24 cellular contexts compared by ENCODE assay signal in the genomic region with DNA sequence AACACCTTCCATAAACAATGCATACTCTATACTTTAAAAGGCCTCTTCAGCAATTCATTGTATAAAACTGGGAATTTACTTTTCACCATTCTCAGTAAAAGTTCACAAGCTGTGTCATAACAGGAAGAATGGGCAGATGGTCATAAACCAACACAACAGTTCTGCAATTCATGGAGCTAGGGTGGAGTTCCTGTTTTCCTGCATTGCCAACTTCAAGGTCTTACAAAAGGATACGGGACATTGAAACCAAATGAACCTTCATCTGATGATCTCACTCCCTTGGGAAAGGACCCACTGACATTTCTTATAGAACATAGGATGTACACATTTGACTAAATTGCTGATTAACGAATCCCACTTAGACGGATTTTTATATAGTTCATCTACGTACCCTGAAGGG. TPM values are rescaled to one million over a fixed set of nuclear protein-coding genes. Genes with fewer than 3 reads are reported as not detected.
DNase-seq lines count a peak whose midpoint lies in the region; ATAC-seq and TF ChIP-seq lines count a peak whose summit lies in the region.
"Had no signal": no experiment of that assay in that cellular context is flagged by ENCODE, and none has a peak within 500 bp of the region (broad histone marks: within the 10 kb centered on the region; RNA-seq: fewer than 3 reads in every experiment).

No MANE protein-coding gene starts in this region.

- no peak overlapping the region for H3K23ac ChIP-seq in trophoblast cell (ENCODE audit: low read length)

- no peak overlapping the region for H4K8ac ChIP-seq in trophoblast cell (ENCODE audit: low read depth, low read length)

- H3F3A ChIP-seq in GM23338 (replicated peaks; ENCODE audit: low read depth): no peaks in the 10 kb centered on the region

- H2BK120ac ChIP-seq in trophoblast cell (ENCODE audit: insufficient read depth, low read length, poor library complexity): no peak overlapping the region

- DNase-seq in GM23338 (ENCODE audit: low spot score): no peak
- DNase-seq in MV-4-11 (lab: John Stamatoyannopoulos, UW): peak; percentile 46
- DNase-seq in endothelial cell (ENCODE audit: low spot score): no peak
- peak; percentile 14 to 60 for DNase-seq in trophoblast cell
- DNase-seq in NCI-H187 treated with DMSO at 0.1 percent for 48 hours (lab: John Stamatoyannopoulos, UW): no peak
- no peak for DNase-seq in NCI-H1694 treated with DMSO at 0.1 percent for 48 hours (lab: John Stamatoyannopoulos, UW)
- DNase-seq: activated CD4-positive, alpha-beta T cell treated with anti-CD3 and anti-CD28 coated beads, Interleukin-2, amount 10 ng/mL, durations not matched to agents 7 days and 5 days; activated CD8-positive, alpha-beta memory T cell treated with anti-CD3 and anti-CD28 coated beads, Interleukin-2, amount 50 U/mL, for 4 hours; activated naive CD8-positive, alpha-beta T cell treated with anti-CD3 and anti-CD28 coated beads, Interleukin-2, amount 10 ng/mL, durations not matched to agents 7 days and 5 days; GM23248; KG1; left cardiac atrium; NCI-H1092; NCI-H2081; NCI-H524; posterior cingulate gyrus; stimulated activated CD4-positive, alpha-beta T cell treated with anti-CD3 and anti-CD28 coated beads, Interleukin-2, amount 100 ng/mL, for 48 hours; stimulated activated naive CD8-positive, alpha-beta T cell treated with anti-CD3 and anti-CD28 coated beads, Interleukin-15, Interleukin-2, amounts not matched to agents 100 U/mL and 50 U/mL, for 24 hours; tibial artery had no signal

- no peaks in the 10 kb centered on the region for H3K9me2 ChIP-seq in GM23338 (ENCODE audit: insufficient read depth)

- peaks cover 36% of the 10 kb centered on the region for H4K20me1 ChIP-seq in GM23338 (replicated peaks; ENCODE audit: insufficient read depth)

- H3K79me2 ChIP-seq in GM23338 (replicated peaks; ENCODE audit: insufficient read depth) (peaks cover 83% of the 10 kb centered on the region), trophoblast cell (ENCODE audit: control insufficient read depth, insufficient read depth, low read length, poor library complexity) (no peaks in the 10 kb centered on the region)

- WGBS in trophoblast cell (ENCODE audit: extremely low coverage, insufficient coverage, insufficient read length): no CpG with 5 or more reads among the region's 4 CpGs

- H3K27ac ChIP-seq in GM23338 (ENCODE audit: low read depth) (no peak overlapping the region), trophoblast cell (ENCODE audit: low read depth, low read length) (no peak overlapping the region)
- H3K27ac ChIP-seq: GM23248, tibial artery had no signal

- peak overlapping the region; percentile 58 for H3K4me3 Mint-ChIP-seq in GM23338
- H3K4me3 Mint-ChIP-seq in endothelial cell (ENCODE audit: unreplicated experiment): peak overlapping the region; percentile 93
- H3K4me3 Mint-ChIP-seq: activated CD4-positive, alpha-beta T cell treated with anti-CD3 and anti-CD28 coated beads, Interleukin-2, amount 10 ng/mL, durations not matched to agents 7 days and 5 days; activated naive CD8-positive, alpha-beta T cell treated with anti-CD3 and anti-CD28 coated beads, Interleukin-2, amount 10 ng/mL, durations not matched to agents 7 days and 5 days; dendritic cell treated with granulocyte-macrophage colony-stimulating factor and Interleukin-4, amounts not matched to agents 40 ng/mL and 50 ng/mL, for 4 days had no signal

- no peak for TF ChIP-seq CTCF in GM23338 (conservative IDR thresholded peaks at IDR 0.05; ENCODE audit: low read depth in 2 of 2)
- no peak for TF ChIP-seq CTCF in endothelial cell (IDR thresholded peaks at IDR 0.05; ENCODE audit: unreplicated experiment)

- peak overlapping the region; percentile 13; the same call in 1 of the 2 replicates for H3K4me3 ChIP-seq in GM23338
- no peak overlapping the region for H3K4me3 ChIP-seq in trophoblast cell (ENCODE audit: low read depth, low read length)
- H3K4me3 ChIP-seq: GM23248, tibial artery had no signal

- H2AFZ ChIP-seq in GM23338 (no peak overlapping the region), trophoblast cell (ENCODE audit: insufficient read depth, low read length, poor library complexity) (no peak overlapping the region)
- H2AFZ ChIP-seq: GM23248 had no signal

- H3K27ac Mint-ChIP-seq in GM23338 (no peak overlapping the region), endothelial cell (ENCODE audit: unreplicated experiment) (peak overlapping the region; percentile 61)
- H3K27ac Mint-ChIP-seq: activated CD4-positive, alpha-beta T cell treated with anti-CD3 and anti-CD28 coated beads, Interleukin-2, amount 10 ng/mL, durations not matched to agents 7 days and 5 days; activated naive CD8-positive, alpha-beta T cell treated with anti-CD3 and anti-CD28 coated beads, Interleukin-2, amount 10 ng/mL, durations not matched to agents 7 days and 5 days; brain; dendritic cell treated with granulocyte-macrophage colony-stimulating factor and Interleukin-4, amounts not matched to agents 40 ng/mL and 50 ng/mL, for 4 days had no signal

- H3K4ac ChIP-seq in trophoblast cell (ENCODE audit: low read depth, low read length): no peak overlapping the region

- no peak for ATAC-seq in GM23338
- ATAC-seq in HG03280 (IDR thresholded peaks at IDR 0.05; ENCODE audit: unreplicated experiment): no peak
- ATAC-seq: left cardiac atrium; stimulated activated naive CD8-positive, alpha-beta T cell treated with anti-CD3 and anti-CD28 coated beads, Interleukin-15, Interleukin-2, amounts not matched to agents 100 U/mL and 50 U/mL, for 24 hours had no signal

- H3K4me1 ChIP-seq in GM23338 (ENCODE audit: insufficient read depth) (peaks cover 19% of the 10 kb centered on the region), trophoblast cell (ENCODE audit: control insufficient read depth in 1 of 2, insufficient read depth in 2 of 2, low read length in 2 of 2) (peaks cover 7 to 12% of the 10 kb centered on the region in 2 experiments)

- no peaks in the 10 kb centered on the region for H3K79me1 ChIP-seq in trophoblast cell (ENCODE audit: low read length)

- H3K4me1 Mint-ChIP-seq in GM23338: peaks cover 51% of the 10 kb centered on the region
- peaks cover 62% of the 10 kb centered on the region for H3K4me1 Mint-ChIP-seq in endothelial cell (ENCODE audit: unreplicated experiment)

- no peak overlapping the region for H3K18ac ChIP-seq in trophoblast cell (ENCODE audit: low read length)

- H2BK12ac ChIP-seq in trophoblast cell (ENCODE audit: low read length): no peak overlapping the region

- peaks cover 11% of the 10 kb centered on the region for H3K27me3 Mint-ChIP-seq in GM23338 (ENCODE audit: insufficient read depth, low read depth, poor library complexity)
- H3K27me3 Mint-ChIP-seq in endothelial cell (ENCODE audit: unreplicated experiment): peaks cover 6% of the 10 kb centered on the region

- H4K91ac ChIP-seq in trophoblast cell (ENCODE audit: low read depth, low read length): no peak overlapping the region

- peaks cover 12% of the 10 kb centered on the region for H3K27me3 ChIP-seq in GM23338 (ENCODE audit: insufficient read depth)
- peaks cover 22% of the 10 kb centered on the region for H3K27me3 ChIP-seq in trophoblast cell (ENCODE audit: insufficient read depth, low read length)
- H3K27me3 ChIP-seq: tibial artery had no signal

- H3K9me3 ChIP-seq in trophoblast cell (ENCODE audit: insufficient read depth, low read depth, low read length): no peaks in the 10 kb centered on the region
- H3K9me3 ChIP-seq: tibial artery had no signal

- H3K14ac ChIP-seq in trophoblast cell (ENCODE audit: low read length): no peak overlapping the region

- no peak overlapping the region for H3K9ac ChIP-seq in trophoblast cell (ENCODE audit: low read length)
- H3K9ac ChIP-seq: GM23248 had no signal

- H3K36me3 Mint-ChIP-seq in GM23338 (ENCODE audit: low read depth) (peaks cover 51% of the 10 kb centered on the region), endothelial cell (ENCODE audit: low read depth, unreplicated experiment) (peaks cover 81% of the 10 kb centered on the region)
- H3K36me3 Mint-ChIP-seq: activated naive CD8-positive, alpha-beta T cell treated with anti-CD3 and anti-CD28 coated beads, Interleukin-2, amount 10 ng/mL, durations not matched to agents 7 days and 5 days; brain had no signal

- H3K4me2 ChIP-seq in GM23338: peak overlapping the region; percentile 93
- no peak overlapping the region for H3K4me2 ChIP-seq in trophoblast cell (ENCODE audit: low read length)

- no peak overlapping the region for H2BK5ac ChIP-seq in trophoblast cell (ENCODE audit: low read depth, low read length, poor library complexity)

- H3K36me3 ChIP-seq in GM23338 (ENCODE audit: insufficient read depth) (peaks cover 31% of the 10 kb centered on the region; the same call in 1 of the 2 replicates), trophoblast cell (ENCODE audit: control insufficient read depth in 1 of 2, insufficient read depth in 2 of 2, low read length in 2 of 2) (no peaks in the 10 kb centered on the region)
- H3K36me3 ChIP-seq: tibial artery had no signal

- H3K9me3 Mint-ChIP-seq in GM23338: no peaks in the 10 kb centered on the region
- no peaks in the 10 kb centered on the region for H3K9me3 Mint-ChIP-seq in endothelial cell (ENCODE audit: unreplicated experiment)
- H3K9me3 Mint-ChIP-seq: activated CD4-positive, alpha-beta T cell treated with anti-CD3 and anti-CD28 coated beads, Interleukin-2, amount 10 ng/mL, durations not matched to agents 7 days and 5 days; activated naive CD8-positive, alpha-beta T cell treated with anti-CD3 and anti-CD28 coated beads, Interleukin-2, amount 10 ng/mL, durations not matched to agents 7 days and 5 days; dendritic cell treated with granulocyte-macrophage colony-stimulating factor and Interleukin-4, amounts not matched to agents 40 ng/mL and 50 ng/mL, for 4 days had no signal

- H4K12ac ChIP-seq in trophoblast cell (ENCODE audit: low read depth, low read length): no peak overlapping the region

- H2AK5ac ChIP-seq in trophoblast cell (ENCODE audit: low read length): no peak overlapping the region

TF ChIP-seq in GM23338, 12 proteins besides CTCF, POLR2A, EP300 and RAD21 (continues in another document):
- TF ChIP-seq POLR2AphosphoS5 (IDR thresholded peaks at IDR 0.05; ENCODE audit: low read depth): no peak

RNA-seq across cellular contexts. Expression of gene KDR, which starts 4.1 kb away (rescaled TPM):
- total RNA-seq in GM23338 (2014; rRNA removed; shearing (Covaris generic)): 102 and 109 TPM in 2 replicates
- polyA plus RNA-seq in GM23338 (2016; fragmentation: Nextera tagmentation; extraction: Ambion mirVana): 25.9 and 27.9 TPM in 2 replicates
- 924 TPM for total RNA-seq in endothelial cell (ENCODE audit: unreplicated experiment)
- polyA plus RNA-seq in trophoblast cell (2013): 0.87 and 0.92 TPM in 2 replicates
- total RNA-seq: activated CD4-positive, alpha-beta T cell treated with anti-CD3 and anti-CD28 coated beads, Interleukin-2, amount 10 ng/mL, durations not matched to agents 7 days and 5 days; activated naive CD8-positive, alpha-beta T cell treated with anti-CD3 and anti-CD28 coated beads, Interleukin-2, amount 10 ng/mL, durations not matched to agents 7 days and 5 days; GM23248; T-helper 1 cell treated with Interleukin-12 subunit alpha and Interleukin-12 subunit beta and Interleukin-4 antibody, amounts not matched to agents 30 ng/mL and 1 ng/mL, for 36 hours had no signal
- polyA plus RNA-seq: neural cell had no signal

Comparison
In these comparisons a context has a peak if more than half of its experiments do, and no peak if none do; other contexts are left out.
1. DNase-seq: peak in MV-4-11 (single experiment) and trophoblast cell (2 of 2); none in GM23338 (single experiment), endothelial cell (single experiment), NCI-H187 treated with DMSO at 0.1 percent for 48 hours (single experiment) and NCI-H1694 treated with DMSO at 0.1 percent for 48 hours (single experiment).